Comparison of ENCODE assay signal across 15 cellular contexts in genomic region chr2:161400076-161400475, GRCh38. TPM values are rescaled to one million over a fixed set of nuclear protein-coding genes. Genes with fewer than 3 reads are reported as not detected.
"Had no signal": no experiment of that assay in that cellular context is flagged by ENCODE, and none has a peak within 500 bp of the region (broad histone marks: within the 10 kb centered on the region; RNA-seq: fewer than 3 reads in every experiment).

No MANE protein-coding gene starts in this region.

- H3K27me3 ChIP-seq: colonic mucosa, stomach had no signal

- H3K4me1 ChIP-seq: colonic mucosa, stomach had no signal

- H3K36me3 ChIP-seq: colonic mucosa had no signal

- ATAC-seq: activated CD4-positive, CD25-positive, alpha-beta regulatory T cell treated with anti-CD3 and anti-CD28 coated beads, Interleukin-2, amount 50 U/mL, for 24 hours; activated T-cell treated with anti-CD3 and anti-CD28 coated beads, Interleukin-2, amount 50 U/mL, for 4 hours; mucosa of descending colon; naive thymus-derived CD8-positive, alpha-beta T cell had no signal

- DNase-seq: activated CD4-positive, alpha-beta memory T cell treated with anti-CD3 and anti-CD28 coated beads for 36 hours; activated effector memory CD4-positive, alpha-beta T cell treated with anti-CD3 and anti-CD28 coated beads, Interleukin-2, amount 50 U/mL, for 16 hours; activated T-cell treated with anti-CD3 and anti-CD28 coated beads, Interleukin-2, amount 50 U/mL, for 4 hours; colonic mucosa; effector CD4-positive, alpha-beta T cell; mucosa of descending colon; naive thymus-derived CD8-positive, alpha-beta T cell; posterior cingulate gyrus; small intestine; stomach had no signal

- H3K4me3 ChIP-seq: colonic mucosa, mucosa of descending colon, stomach, thoracic aorta had no signal

- H3K27ac ChIP-seq: colonic mucosa, stomach, thoracic aorta had no signal

- FAIRE-seq: astrocyte, urothelium cell line had no signal

- H3K9me3 ChIP-seq: colonic mucosa, mucosa of descending colon, stomach, thoracic aorta had no signal

RNA-seq across cellular contexts. Expression of gene TBR1, which starts 16.0 kb away (rescaled TPM):
- total RNA-seq: activated CD4-positive, alpha-beta memory T cell treated with anti-CD3 and anti-CD28 coated beads for 36 hours; activated T-cell treated with anti-CD3 and anti-CD28 coated beads, Interleukin-2, amount 50 U/mL, for 4 hours; astrocyte; colonic mucosa; lung microvascular endothelial cell; mucosa of descending colon; naive thymus-derived CD8-positive, alpha-beta T cell; stomach; thoracic aorta had no signal
- polyA plus RNA-seq: naive thymus-derived CD8-positive, alpha-beta T cell; small intestine; stomach had no signal
